In the genomic region with DNA sequence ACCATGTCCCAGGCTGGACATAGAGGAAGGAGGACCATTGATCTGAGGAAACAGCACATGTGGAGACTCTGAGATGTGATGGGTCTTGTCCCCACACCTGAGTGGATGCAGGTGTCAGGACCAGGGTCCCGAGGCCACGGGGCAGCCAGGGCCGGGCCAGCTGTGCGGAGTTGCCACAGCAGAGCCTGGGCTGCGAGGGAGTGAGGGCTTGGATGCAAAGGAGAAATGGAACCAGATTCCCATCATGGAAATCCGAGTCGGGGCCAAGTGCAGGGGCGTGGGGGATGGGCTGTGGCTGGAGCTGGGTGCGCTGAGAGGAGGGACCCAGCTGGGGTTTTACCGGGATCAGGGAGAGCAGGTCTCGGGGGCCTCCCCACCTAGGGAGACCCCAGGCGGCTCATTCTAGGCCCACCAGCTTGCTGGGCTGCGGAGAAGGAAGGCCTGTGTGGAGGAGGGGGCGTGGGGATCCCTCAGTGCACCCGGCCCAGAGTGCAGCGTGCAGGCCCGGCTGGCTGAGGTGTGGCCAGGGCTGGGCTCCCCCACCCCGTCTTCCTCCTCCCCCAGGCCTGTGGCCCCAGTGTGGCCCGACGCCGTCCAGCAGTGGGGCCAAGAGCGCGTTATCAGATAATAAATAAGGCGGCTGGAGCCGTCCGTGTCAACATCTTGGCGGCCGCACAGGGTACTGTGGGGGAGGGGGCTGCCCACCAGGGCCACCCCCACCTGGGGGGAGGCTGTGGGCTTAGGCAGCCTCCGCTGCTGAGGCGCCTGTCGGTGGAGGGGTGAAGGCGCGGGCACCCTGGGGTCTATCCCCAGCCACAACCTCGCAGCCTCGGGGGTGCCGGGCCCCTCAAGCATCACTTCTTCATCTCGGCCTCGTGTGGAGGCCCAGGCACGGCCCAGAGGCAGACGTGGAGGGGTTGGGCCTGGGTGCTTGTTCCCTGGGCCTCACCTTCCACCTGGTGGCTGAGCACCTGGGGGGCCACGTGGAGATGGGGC, we compare ENCODE assay signal across 1 cellular context.
A peak's percentile ranks its signal among the peaks of the same experiment; 100 is the strongest.
TF ChIP-seq lines count a peak whose summit lies in the region.

No MANE protein-coding gene starts in this region.

TF ChIP-seq in HepG2, 621 proteins besides CTCF, POLR2A, EP300 and RAD21:
- TF ChIP-seq MXD3 (CRISPR knock-in tag; IDR thresholded peaks at IDR 0.05) = no peak
- TF ChIP-seq ZUFSP (CRISPR knock-in tag; IDR thresholded peaks at IDR 0.05; ENCODE audit: borderline replicate concordance) = no peak
- no peak for TF ChIP-seq MAFG (CRISPR knock-in tag; IDR thresholded peaks at IDR 0.05)
- TF ChIP-seq MTF2 (CRISPR knock-in tag; IDR thresholded peaks at IDR 0.05; ENCODE audit: borderline replicate concordance) = no peak
- TF ChIP-seq GTF3A (CRISPR knock-in tag; conservative IDR thresholded peaks at IDR 0.05) = no peak
- TF ChIP-seq PCBP1 (IDR thresholded peaks at IDR 0.05; ENCODE audit: borderline replicate concordance, low read depth, low read length) = peak; percentile 17; the same call in 1 of the 2 replicates
- no peak for TF ChIP-seq MAFF (IDR thresholded peaks at IDR 0.05; ENCODE audit: low read depth, low read length)
- TF ChIP-seq HNRNPK (IDR thresholded peaks at IDR 0.05; ENCODE audit: low read depth, low read length, poor library complexity, severe bottlenecking) = peak; percentile 18
- no peak for TF ChIP-seq KDM1A (CRISPR knock-in tag; IDR thresholded peaks at IDR 0.05)
- no peak for TF ChIP-seq CSRNP1 (CRISPR knock-in tag; IDR thresholded peaks at IDR 0.05)
TF ChIP-seq in HepG2: peak in this region for 2.
